In the genomic region with DNA sequence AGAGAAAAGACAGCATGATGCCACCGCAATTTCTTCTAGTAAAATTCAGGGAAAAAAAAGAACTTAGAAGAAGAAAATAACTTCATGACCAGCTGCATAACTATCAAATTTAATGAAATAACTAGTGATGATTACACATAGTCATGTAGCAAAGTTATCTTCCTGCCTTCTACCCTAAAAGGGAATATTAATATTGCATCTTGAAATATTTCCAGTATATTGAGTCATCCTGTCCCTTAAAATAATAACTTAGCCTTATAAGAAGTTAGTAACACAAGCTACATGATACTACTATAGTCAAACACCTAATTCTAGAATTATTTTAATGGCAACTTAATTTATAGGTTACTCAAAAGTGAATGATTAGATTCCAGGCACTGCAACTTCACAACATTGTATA, we compare ENCODE assay signal across 19 cellular contexts.
A peak's percentile ranks its signal among the peaks of the same experiment; 100 is the strongest.
DNase-seq lines count a peak whose midpoint lies in the region; ATAC-seq and TF ChIP-seq lines count a peak whose summit lies in the region.
"Had no signal": no experiment of that assay in that cellular context is flagged by ENCODE, and none has a peak within 500 bp of the region (broad histone marks: within the 10 kb centered on the region; RNA-seq: fewer than 3 reads in every experiment).

No MANE protein-coding gene starts in this region.

- no peak for ATAC-seq in left colon
- ATAC-seq: HCT116, K562, Right ventricle myocardium inferior had no signal

- TF ChIP-seq CTCF in astrocyte of the spinal cord (IDR thresholded peaks at IDR 0.05; ENCODE audit: low read depth, low read length) (no peak), fibroblast of the aortic adventitia (IDR thresholded peaks at IDR 0.05; ENCODE audit: insufficient read depth, low read length) (no peak)

- DNase-seq in HCEC 1CT (peak; percentile 54), astrocyte of the spinal cord (ENCODE audit: low read depth, low spot score) (peak; percentile 32), fibroblast of the aortic adventitia (ENCODE audit: low read depth) (peak; percentile 47), NCI-H82 treated with DMSO at 0.1 percent for 48 hours (lab: John Stamatoyannopoulos, UW; ENCODE audit: unreplicated experiment) (no peak), left colon (no peak), NAMALWA (ENCODE audit: low spot score) (no peak)
- no peak for DNase-seq in activated CD4-positive, CD25-positive, alpha-beta regulatory T cell treated with anti-CD3 and anti-CD28 coated beads, Interleukin-2, amount 50 U/mL, for 72 hours
- DNase-seq: ACHN; BE2C; Calu3; CD4-positive, alpha-beta T cell; NCI-H1048; NCI-H1436 treated with DMSO at 0.1 percent for 48 hours; NCI-H2081; NCI-H774; Peyer's patch had no signal

- in situ Hi-C loops in astrocyte of the spinal cord (cut with HindIII; ENCODE audit: low sequenced_read_pairs), result no loop called here

- intact Hi-C loops in left colon (cut with DNase I, micrococcal nuclease), result no loop called here

- H3K4me3 ChIP-seq in astrocyte of the spinal cord (ENCODE audit: low read depth, low read length) (no peak overlapping the region), fibroblast of the aortic adventitia (ENCODE audit: low read depth, low read length) (no peak overlapping the region)
- H3K4me3 ChIP-seq: K562, Peyer's patch had no signal

Comparison
In these comparisons a context has a peak if more than half of its experiments do, and no peak if none do; other contexts are left out.
1. DNase-seq: peak in HCEC 1CT (single experiment), astrocyte of the spinal cord (single experiment) and fibroblast of the aortic adventitia (single experiment); none in activated CD4-positive, CD25-positive, alpha-beta regulatory T cell treated with anti-CD3 and anti-CD28 coated beads, Interleukin-2, amount 50 U/mL, for 72 hours (single experiment), NCI-H82 treated with DMSO at 0.1 percent for 48 hours (single experiment), left colon (0 of 2) and NAMALWA (single experiment).